8 cellular contexts compared by ENCODE assay signal in genomic region chr19:20005741-20006140, GRCh38. TPM values are rescaled to one million over a fixed set of nuclear protein-coding genes. Genes with fewer than 3 reads are reported as not detected.
"Had no signal": no experiment of that assay in that cellular context is flagged by ENCODE, and none has a peak within 500 bp of the region (broad histone marks: within the 10 kb centered on the region; RNA-seq: fewer than 3 reads in every experiment).

No MANE protein-coding gene starts in this region.

- DNase-seq: GM23248, GOT3, H9, HCEC 1CT had no signal

- H3K4me1 Mint-ChIP-seq: H9 had no signal

- H3K27ac Mint-ChIP-seq: H9, IgD-negative memory B cell had no signal

- H2AFZ ChIP-seq: GM23248 had no signal

- H3K4me3 Mint-ChIP-seq: H9, IgD-negative memory B cell had no signal

- H3K9ac ChIP-seq: GM23248 had no signal

- H3K4me3 ChIP-seq: GM23248 had no signal

- FAIRE-seq: H54, HTR-8/SVneo had no signal

- H3K27ac ChIP-seq: GM23248 had no signal

- H3K27me3 Mint-ChIP-seq: IgD-negative memory B cell had no signal

RNA-seq across cellular contexts. Expression of gene ZNF682, which starts 33.6 kb away (rescaled TPM):
- total RNA-seq: HT-29 had no signal
